In genomic region chr6:166910601-166911000, GRCh38 we compare ENCODE assay signal across 2 cellular contexts.
TF ChIP-seq lines count a peak whose summit lies in the region.

No MANE protein-coding gene starts in this region.

TF ChIP-seq in K562, 482 proteins besides CTCF, POLR2A, EP300 and RAD21:
- TF ChIP-seq NR0B1 (IDR thresholded peaks at IDR 0.05; ENCODE audit: partially characterized antibody) = no peak
- no peak for TF ChIP-seq HES1 (IDR thresholded peaks at IDR 0.05; ENCODE audit: low read depth)
- TF ChIP-seq ZNF589 (CRISPR knock-in tag; IDR thresholded peaks at IDR 0.05; ENCODE audit: low read depth) = 0 out of 2 replicates have a peak, but pooled peaks have one; percentile 0
- peak; percentile 19 for TF ChIP-seq VEZF1 (CRISPR knock-in tag; IDR thresholded peaks at IDR 0.05)
- peak; percentile 25; the same call in 1 of the 2 replicates for TF ChIP-seq MAX (CRISPR knock-in tag; IDR thresholded peaks at IDR 0.05)
- TF ChIP-seq EGR1 (conservative IDR thresholded peaks at IDR 0.05) = peak; percentile 27; the same call in 1 of the 2 replicates
- no peak for TF ChIP-seq XRCC4 (IDR thresholded peaks at IDR 0.05; ENCODE audit: extremely low read depth, insufficient read depth, insufficient read length)

TF ChIP-seq in GM23338, 12 proteins besides CTCF, POLR2A, EP300 and RAD21 (continued from another document):
- TF ChIP-seq REST (IDR thresholded peaks at IDR 0.05; ENCODE audit: unreplicated experiment) = no peak
- no peak for TF ChIP-seq JUNB (IDR thresholded peaks at IDR 0.05; ENCODE audit: unreplicated experiment)
- TF ChIP-seq ZNF114 (CRISPR knock-in tag; IDR thresholded peaks at IDR 0.05) = no peak
- TF ChIP-seq EZH2phosphoT487 (IDR thresholded peaks at IDR 0.05; ENCODE audit: unreplicated experiment) = no peak
- no peak for TF ChIP-seq NANOG (IDR thresholded peaks at IDR 0.05; ENCODE audit: borderline replicate concordance)
